8 cellular contexts compared by ENCODE assay signal in genomic region chr11:119168471-119169271, GRCh38. TPM values are rescaled to one million over a fixed set of nuclear protein-coding genes. Genes with fewer than 3 reads are reported as not detected.
DNase-seq lines count a peak whose midpoint lies in the region; TF ChIP-seq lines count a peak whose summit lies in the region.

Gene NLRX1, plus strand, starts transcription at chr11:119168725. Its CDS starts 2,679 bp downstream, at chr11:119171404.

- H3K27ac ChIP-seq in adrenal gland, result peak within 1 kb of the TSS; percentile 76 to 98 (median 95)
- H3K27ac ChIP-seq in left ventricle myocardium inferior (replicated peaks), result peak within 1 kb of the TSS; percentile 97
- H3K27ac ChIP-seq in prostate gland, result peak within 1 kb of the TSS; percentile 89 to 95

- TF ChIP-seq POLR2A in adrenal gland (IDR thresholded peaks at IDR 0.05), result peak; percentile 62 to 89
- TF ChIP-seq POLR2A in prostate gland (IDR thresholded peaks at IDR 0.05), result peak; percentile 61

- H3K4me1 ChIP-seq in adrenal gland (replicated peaks in 1 of 2), result peaks cover 0 to 11% of the 10 kb centered on the region in 2 donors
- peaks cover 19% of the 10 kb centered on the region for H3K4me1 ChIP-seq in left ventricle myocardium inferior
- no peaks in the 10 kb centered on the region for H3K4me1 ChIP-seq in prostate gland (replicated peaks)

- DNase-seq in GF-D8 (lab: John Stamatoyannopoulos, UW), result peak; percentile 82
- DNase-seq in H4 (ENCODE audit: low spot score), result peak; percentile 87
- DNase-seq in LoVo (ENCODE audit: low spot score), result peak; percentile 85
- DNase-seq in T-helper 1 cell, result peak; percentile 63 to 88 (median 74)
- DNase-seq in adrenal gland, result peak; percentile 86 to 93 (median 90)
- peak; percentile 85 for DNase-seq in left ventricle myocardium inferior
- peak; percentile 77 for DNase-seq in prostate gland (ENCODE audit: low spot score)
- DNase-seq in ureter (ENCODE audit: low spot score), result peak; percentile 90

- H3K36me3 ChIP-seq in adrenal gland (replicated peaks in 1 of 2) (peaks cover 0 to 3% of the 10 kb centered on the region in 2 donors), left ventricle myocardium inferior (peaks cover 7% of the 10 kb centered on the region), prostate gland (no peaks in the 10 kb centered on the region)

- intact Hi-C loops in adrenal gland (cut with DNase I), result no loop called here
- intact Hi-C loops in left ventricle myocardium inferior (cut with micrococcal nuclease), result no loop called here
- intact Hi-C loops in prostate gland (cut with DNase I), result no loop called here

- H3K9me3 ChIP-seq in adrenal gland (replicated peaks in 1 of 3), result no peaks in the 10 kb centered on the region
- no peaks in the 10 kb centered on the region for H3K9me3 ChIP-seq in left ventricle myocardium inferior (replicated peaks)
- H3K9me3 ChIP-seq in prostate gland, result no peaks in the 10 kb centered on the region

- H3K4me3 ChIP-seq in adrenal gland (peak within 1 kb of the TSS; percentile 33 to 93 (median 67)), left ventricle myocardium inferior (peak within 1 kb of the TSS; percentile 89), prostate gland (peak within 1 kb of the TSS; percentile 93 to 98)

- 0 to 10% (median 4%) methylated on average over 8 to 63 of the region's 63 CpGs for WGBS in adrenal gland, 4 donors
- 4% methylated on average over 60 of the region's 63 CpGs for WGBS in prostate gland

- H3K27me3 ChIP-seq in adrenal gland (no peaks in the 10 kb centered on the region), left ventricle myocardium inferior (ENCODE audit: low read depth) (no peaks in the 10 kb centered on the region), prostate gland (replicated peaks; ENCODE audit: insufficient read depth) (no peaks in the 10 kb centered on the region)

- peak; percentile 71 to 93 (median 88) for TF ChIP-seq CTCF in adrenal gland (IDR thresholded peaks at IDR 0.05)
- TF ChIP-seq CTCF in left ventricle myocardium inferior (IDR thresholded peaks at IDR 0.05; ENCODE audit: borderline replicate concordance), result peak; percentile 93
- peak; percentile 67 to 89 (median 80) for TF ChIP-seq CTCF in prostate gland (IDR thresholded peaks at IDR 0.05)

RNA-seq across cellular contexts. Expression of gene NLRX1, which starts in this region (rescaled TPM):
- 14.3 and 14.7 TPM in 2 replicates for total RNA-seq in H4 (2014; rRNA removed; shearing (Covaris generic))
- total RNA-seq in adrenal gland (10 to 100 TPM; 17.4 to 32.7 (median 30.0) TPM), left ventricle myocardium inferior (32.2 TPM), prostate gland (10 to 100 TPM; 18.8 to 26.1 TPM), ureter (31.5 TPM)
- 10 to 100 TPM in 1 of 3 donors, 1 to 10 TPM in 2; 5.5 to 10.1 (median 7.4) TPM for polyA plus RNA-seq in adrenal gland

Comparison
In these comparisons a context has a peak if more than half of its experiments do, and no peak if none do; other contexts are left out.
1. Peak in every context shown above with its lines: DNase-seq, H3K4me3 ChIP-seq and H3K27ac ChIP-seq.